In the genomic region with DNA sequence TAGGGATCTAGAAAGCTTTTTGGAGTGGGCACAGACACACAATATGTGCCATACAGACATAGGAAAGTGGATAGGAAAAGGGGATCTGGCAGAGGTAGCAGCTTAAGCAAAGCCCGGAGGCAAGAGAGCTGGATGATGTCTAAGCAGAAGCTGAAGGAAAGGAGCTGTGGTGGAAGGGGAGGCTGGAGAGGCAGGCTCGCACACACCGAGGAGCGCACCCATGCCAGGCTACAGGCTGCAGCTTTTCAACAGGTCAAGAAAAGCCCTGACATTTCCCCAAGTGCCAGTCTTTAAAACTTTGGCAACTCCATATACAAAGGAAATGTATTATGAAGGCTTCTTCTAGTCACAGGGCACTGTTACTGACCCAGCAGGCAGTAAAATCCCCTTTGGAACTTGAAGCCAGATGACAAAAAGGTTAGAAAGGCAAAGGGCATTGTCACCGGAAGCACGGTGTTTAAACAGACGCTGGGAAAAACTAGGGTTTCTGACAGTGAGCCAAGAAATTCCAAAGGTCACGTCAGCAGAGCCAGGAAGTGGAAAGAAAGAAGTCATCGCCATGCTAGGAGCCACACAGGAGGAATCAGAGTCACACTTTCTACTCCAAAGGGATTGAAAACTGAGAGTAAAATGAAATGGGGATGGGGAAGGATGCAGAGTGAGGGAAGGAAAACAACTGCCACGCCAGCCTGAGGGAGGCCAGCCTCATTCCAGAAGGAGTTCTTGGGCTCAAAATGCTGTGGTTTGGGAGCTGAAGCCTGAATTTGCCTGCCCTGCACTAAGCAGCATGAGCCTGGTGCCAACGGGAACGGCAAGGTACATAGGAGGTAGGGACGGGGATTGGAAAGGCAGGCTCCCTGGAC, we compare ENCODE assay signal across 9 cellular contexts.
DNase-seq lines count a peak whose midpoint lies in the region; ATAC-seq and TF ChIP-seq lines count a peak whose summit lies in the region.
"Had no signal": no experiment of that assay in that cellular context is flagged by ENCODE, and none has a peak within 500 bp of the region (broad histone marks: within the 10 kb centered on the region; RNA-seq: fewer than 3 reads in every experiment).

No MANE protein-coding gene starts in this region.

- ATAC-seq in omental fat pad (ENCODE audit: low FRiP score): peak; percentile 62
- no peak for ATAC-seq in HG02840 (IDR thresholded peaks at IDR 0.05; ENCODE audit: low FRiP score, unreplicated experiment)
- ATAC-seq in HG03342 (IDR thresholded peaks at IDR 0.05; ENCODE audit: unreplicated experiment): no peak

- DNase-seq in NCI-H69 (lab: John Stamatoyannopoulos, UW) (peak; percentile 63), esophagus muscularis mucosa (ENCODE audit: extremely low spot score) (no peak), omental fat pad (ENCODE audit: low spot score) (no peak), activated gamma-delta T cell treated with Interleukin-2 at 50 U/mL for 16 hours (no peak), hippocampal formation (lab: John Stamatoyannopoulos, UW) (no peak)
- DNase-seq: WERI-Rb-1 had no signal

- H3K9me3 ChIP-seq in BLaER1 treated with 17β-estradiol and CSF1 and Interleukin-3, amounts not matched to agents 10 nM and 100 nM (replicated peaks in 1 of 11): no peaks in the 10 kb centered on the region
- H3K9me3 ChIP-seq in esophagus muscularis mucosa: no peaks in the 10 kb centered on the region

- no peak for TF ChIP-seq EP300 in esophagus muscularis mucosa (IDR thresholded peaks at IDR 0.05)

- no peak for TF ChIP-seq POLR2A in esophagus muscularis mucosa (IDR thresholded peaks at IDR 0.05; ENCODE audit: low read depth)

- H3K4me2 ChIP-seq in BLaER1 treated with 17β-estradiol and CSF1 and Interleukin-3, amounts not matched to agents 10 nM and 100 nM: peak overlapping the region in 8 of 11 experiments; percentile 28 to 66 (median 44); a peak in 12 of 22 replicates

- peaks cover 0 to 20% (median 14%) of the 10 kb centered on the region in 10 experiments; a peak in 13 of 20 replicates for H3K4me1 ChIP-seq in BLaER1 treated with 17β-estradiol and CSF1 and Interleukin-3, amounts not matched to agents 10 nM and 100 nM
- peaks cover 14 to 23% (median 19%) of the 10 kb centered on the region in 4 donors for H3K4me1 ChIP-seq in esophagus muscularis mucosa

- H3K27ac ChIP-seq in BLaER1 treated with 17β-estradiol and CSF1 and Interleukin-3, amounts not matched to agents 10 nM and 100 nM: no peak overlapping the region
- H3K27ac ChIP-seq in esophagus muscularis mucosa (replicated peaks in 1 of 4): peak overlapping the region; percentile 45 to 71 (median 56)
- H3K27ac ChIP-seq: WERI-Rb-1 had no signal

- 43% methylated on average over 13 of the region's 13 CpGs for WGBS in esophagus muscularis mucosa

- intact Hi-C loops in esophagus muscularis mucosa (cut with DNase I): no loop called here

- TF ChIP-seq CTCF in esophagus muscularis mucosa (IDR thresholded peaks at IDR 0.05) (no peak), omental fat pad (IDR thresholded peaks at IDR 0.05) (no peak)

- H3K9ac ChIP-seq in BLaER1 treated with 17β-estradiol and CSF1 and Interleukin-3, amounts not matched to agents 10 nM and 100 nM: no peak overlapping the region

- no peak overlapping the region for H3K4me3 ChIP-seq in BLaER1 treated with 17β-estradiol and CSF1 and Interleukin-3, amounts not matched to agents 10 nM and 100 nM
- H3K4me3 ChIP-seq in esophagus muscularis mucosa: no peak overlapping the region

- no peaks in the 10 kb centered on the region for H3K27me3 ChIP-seq in BLaER1 treated with 17β-estradiol and CSF1 and Interleukin-3, amounts not matched to agents 10 nM and 100 nM
- H3K27me3 ChIP-seq in esophagus muscularis mucosa: no peaks in the 10 kb centered on the region

- H3K36me3 ChIP-seq in BLaER1 treated with 17β-estradiol and CSF1 and Interleukin-3, amounts not matched to agents 10 nM and 100 nM: no peaks in the 10 kb centered on the region
- no peaks in the 10 kb centered on the region for H3K36me3 ChIP-seq in esophagus muscularis mucosa
- H3K36me3 ChIP-seq: WERI-Rb-1 had no signal

- no peaks in the 10 kb centered on the region for H4K20me1 ChIP-seq in BLaER1 treated with 17β-estradiol and CSF1 and Interleukin-3, amounts not matched to agents 10 nM and 100 nM

Comparison
In these comparisons a context has a peak if more than half of its experiments do, and no peak if none do; other contexts are left out.
1. H3K27ac ChIP-seq: peak in esophagus muscularis mucosa (4 of 4); none in BLaER1 treated with 17β-estradiol and CSF1 and Interleukin-3, amounts not matched to agents 10 nM and 100 nM (0 of 11).